Comparison of ENCODE assay signal across 1 cellular context in the genomic region with DNA sequence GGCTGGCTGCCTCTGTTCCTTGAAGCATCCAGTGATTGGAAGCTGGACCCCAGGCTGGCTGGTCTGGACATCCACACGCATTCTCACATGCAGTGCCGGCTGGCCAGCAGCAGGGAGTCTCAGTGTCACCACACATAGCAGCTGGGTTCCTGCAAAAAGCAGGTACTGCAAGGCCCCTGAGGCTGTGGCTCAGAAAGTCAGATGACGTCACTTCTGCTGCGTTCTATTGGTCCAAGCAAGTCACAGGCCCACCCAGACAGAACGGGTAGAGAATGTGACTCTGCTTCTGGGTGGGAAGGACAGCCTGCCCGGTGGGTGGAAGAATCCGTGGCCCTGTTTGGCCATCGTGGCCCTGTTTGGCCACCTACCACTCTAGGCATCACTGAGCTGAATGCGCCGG.
TF ChIP-seq lines count a peak whose summit lies in the region.

No MANE protein-coding gene starts in this region.

TF ChIP-seq in K562, 482 proteins besides CTCF, POLR2A, EP300 and RAD21:
- no peak for TF ChIP-seq HMBOX1 (IDR thresholded peaks at IDR 0.05)
- TF ChIP-seq, protein P1, sequence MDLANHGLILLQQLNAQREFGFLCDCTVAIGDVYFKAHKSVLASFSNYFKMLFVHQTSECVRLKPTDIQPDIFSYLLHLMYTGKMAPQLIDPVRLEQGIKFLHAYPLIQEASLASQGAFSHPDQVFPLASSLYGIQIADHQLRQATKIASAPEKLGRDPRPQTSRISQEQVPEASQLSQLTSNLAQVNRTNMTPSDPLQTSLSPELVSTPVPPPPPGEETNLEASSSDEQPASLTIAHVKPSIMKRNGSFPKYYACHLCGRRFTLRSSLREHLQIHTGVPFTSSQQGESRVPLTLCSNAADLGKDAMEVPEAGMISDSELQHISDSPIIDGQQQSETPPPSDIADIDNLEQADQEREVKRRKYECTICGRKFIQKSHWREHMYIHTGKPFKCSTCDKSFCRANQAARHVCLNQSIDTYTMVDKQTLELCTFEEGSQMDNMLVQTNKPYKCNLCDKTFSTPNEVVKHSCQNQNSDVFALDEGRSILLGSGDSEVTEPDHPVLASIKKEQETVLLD (IDR thresholded peaks at IDR 0.05), result no peak
- peak; percentile 64; the same call in 1 of the 2 replicates for TF ChIP-seq ATF7 (IDR thresholded peaks at IDR 0.05)
- TF ChIP-seq ZNF644 (tag; IDR thresholded peaks at IDR 0.05; ENCODE audit: low read depth), result no peak
- TF ChIP-seq, protein P2, sequence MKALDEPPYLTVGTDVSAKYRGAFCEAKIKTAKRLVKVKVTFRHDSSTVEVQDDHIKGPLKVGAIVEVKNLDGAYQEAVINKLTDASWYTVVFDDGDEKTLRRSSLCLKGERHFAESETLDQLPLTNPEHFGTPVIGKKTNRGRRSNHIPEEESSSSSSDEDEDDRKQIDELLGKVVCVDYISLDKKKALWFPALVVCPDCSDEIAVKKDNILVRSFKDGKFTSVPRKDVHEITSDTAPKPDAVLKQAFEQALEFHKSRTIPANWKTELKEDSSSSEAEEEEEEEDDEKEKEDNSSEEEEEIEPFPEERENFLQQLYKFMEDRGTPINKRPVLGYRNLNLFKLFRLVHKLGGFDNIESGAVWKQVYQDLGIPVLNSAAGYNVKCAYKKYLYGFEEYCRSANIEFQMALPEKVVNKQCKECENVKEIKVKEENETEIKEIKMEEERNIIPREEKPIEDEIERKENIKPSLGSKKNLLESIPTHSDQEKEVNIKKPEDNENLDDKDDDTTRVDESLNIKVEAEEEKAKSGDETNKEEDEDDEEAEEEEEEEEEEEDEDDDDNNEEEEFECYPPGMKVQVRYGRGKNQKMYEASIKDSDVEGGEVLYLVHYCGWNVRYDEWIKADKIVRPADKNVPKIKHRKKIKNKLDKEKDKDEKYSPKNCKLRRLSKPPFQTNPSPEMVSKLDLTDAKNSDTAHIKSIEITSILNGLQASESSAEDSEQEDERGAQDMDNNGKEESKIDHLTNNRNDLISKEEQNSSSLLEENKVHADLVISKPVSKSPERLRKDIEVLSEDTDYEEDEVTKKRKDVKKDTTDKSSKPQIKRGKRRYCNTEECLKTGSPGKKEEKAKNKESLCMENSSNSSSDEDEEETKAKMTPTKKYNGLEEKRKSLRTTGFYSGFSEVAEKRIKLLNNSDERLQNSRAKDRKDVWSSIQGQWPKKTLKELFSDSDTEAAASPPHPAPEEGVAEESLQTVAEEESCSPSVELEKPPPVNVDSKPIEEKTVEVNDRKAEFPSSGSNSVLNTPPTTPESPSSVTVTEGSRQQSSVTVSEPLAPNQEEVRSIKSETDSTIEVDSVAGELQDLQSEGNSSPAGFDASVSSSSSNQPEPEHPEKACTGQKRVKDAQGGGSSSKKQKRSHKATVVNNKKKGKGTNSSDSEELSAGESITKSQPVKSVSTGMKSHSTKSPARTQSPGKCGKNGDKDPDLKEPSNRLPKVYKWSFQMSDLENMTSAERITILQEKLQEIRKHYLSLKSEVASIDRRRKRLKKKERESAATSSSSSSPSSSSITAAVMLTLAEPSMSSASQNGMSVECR (CRISPR knock-in tag; IDR thresholded peaks at IDR 0.05), result no peak
- peak; percentile 60 for TF ChIP-seq ATF3 (IDR thresholded peaks at IDR 0.05)
- no peak for TF ChIP-seq ATF3 (CRISPR knock-in tag; conservative IDR thresholded peaks at IDR 0.05)
- no peak for TF ChIP-seq ATF1 (CRISPR knock-in tag; IDR thresholded peaks at IDR 0.05)
- TF ChIP-seq ATF1 (tag; IDR thresholded peaks at IDR 0.05), result peak; percentile 17; the same call in 1 of the 2 replicates
